In the genomic region with DNA sequence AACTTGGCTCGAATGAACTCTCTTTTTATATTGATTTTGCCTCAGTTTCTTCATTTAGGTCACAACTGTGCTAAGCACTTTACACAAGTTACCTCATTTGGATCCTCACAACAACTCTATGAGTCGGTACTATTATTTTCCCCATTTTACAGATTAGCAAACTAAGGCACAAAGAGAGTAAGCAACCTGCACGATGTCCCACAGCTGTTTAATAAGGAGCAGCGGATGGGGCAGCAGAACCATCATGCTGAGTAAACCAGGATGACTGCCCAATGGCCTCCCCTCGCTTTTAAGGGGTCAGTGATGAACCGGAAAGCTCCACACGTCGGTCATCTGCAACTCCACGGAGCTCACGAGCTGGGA, we compare ENCODE assay signal across 1 cellular context.
TF ChIP-seq lines count a peak whose summit lies in the region.

No MANE protein-coding gene starts in this region.

TF ChIP-seq in HCT116, 20 proteins besides CTCF, POLR2A, EP300 and RAD21 (continued from another document):
- TF ChIP-seq, protein P1, sequence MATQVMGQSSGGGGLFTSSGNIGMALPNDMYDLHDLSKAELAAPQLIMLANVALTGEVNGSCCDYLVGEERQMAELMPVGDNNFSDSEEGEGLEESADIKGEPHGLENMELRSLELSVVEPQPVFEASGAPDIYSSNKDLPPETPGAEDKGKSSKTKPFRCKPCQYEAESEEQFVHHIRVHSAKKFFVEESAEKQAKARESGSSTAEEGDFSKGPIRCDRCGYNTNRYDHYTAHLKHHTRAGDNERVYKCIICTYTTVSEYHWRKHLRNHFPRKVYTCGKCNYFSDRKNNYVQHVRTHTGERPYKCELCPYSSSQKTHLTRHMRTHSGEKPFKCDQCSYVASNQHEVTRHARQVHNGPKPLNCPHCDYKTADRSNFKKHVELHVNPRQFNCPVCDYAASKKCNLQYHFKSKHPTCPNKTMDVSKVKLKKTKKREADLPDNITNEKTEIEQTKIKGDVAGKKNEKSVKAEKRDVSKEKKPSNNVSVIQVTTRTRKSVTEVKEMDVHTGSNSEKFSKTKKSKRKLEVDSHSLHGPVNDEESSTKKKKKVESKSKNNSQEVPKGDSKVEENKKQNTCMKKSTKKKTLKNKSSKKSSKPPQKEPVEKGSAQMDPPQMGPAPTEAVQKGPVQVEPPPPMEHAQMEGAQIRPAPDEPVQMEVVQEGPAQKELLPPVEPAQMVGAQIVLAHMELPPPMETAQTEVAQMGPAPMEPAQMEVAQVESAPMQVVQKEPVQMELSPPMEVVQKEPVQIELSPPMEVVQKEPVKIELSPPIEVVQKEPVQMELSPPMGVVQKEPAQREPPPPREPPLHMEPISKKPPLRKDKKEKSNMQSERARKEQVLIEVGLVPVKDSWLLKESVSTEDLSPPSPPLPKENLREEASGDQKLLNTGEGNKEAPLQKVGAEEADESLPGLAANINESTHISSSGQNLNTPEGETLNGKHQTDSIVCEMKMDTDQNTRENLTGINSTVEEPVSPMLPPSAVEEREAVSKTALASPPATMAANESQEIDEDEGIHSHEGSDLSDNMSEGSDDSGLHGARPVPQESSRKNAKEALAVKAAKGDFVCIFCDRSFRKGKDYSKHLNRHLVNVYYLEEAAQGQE (IDR thresholded peaks at IDR 0.05; ENCODE audit: low read depth) = no peak
- no peak for TF ChIP-seq ZFX (IDR thresholded peaks at IDR 0.05)
- no peak for TF ChIP-seq SP1 (IDR thresholded peaks at IDR 0.05; ENCODE audit: low read depth)
